ENCODE assay signal across 8 cellular contexts in genomic region chr17:7841309-7841621, GRCh38. TPM values are rescaled to one million over a fixed set of nuclear protein-coding genes. Genes with fewer than 3 reads are reported as not detected.
DNase-seq lines count a peak whose midpoint lies in the region; ATAC-seq and TF ChIP-seq lines count a peak whose summit lies in the region.

No MANE protein-coding gene starts in this region.

- H3K27ac Mint-ChIP-seq in activated CD4-positive, alpha-beta memory T cell treated with anti-CD3 and anti-CD28 coated beads for 36 hours: peak overlapping the region; percentile 85
- H3K27ac Mint-ChIP-seq in stimulated activated naive CD8-positive, alpha-beta T cell treated with anti-CD3 and anti-CD28 coated beads, Interleukin-15, amount 100 ng/mL, for 72 hours: peak overlapping the region; percentile 82 to 92

- H3K27ac ChIP-seq in AG04450 (ENCODE audit: low read depth, low read length): peak overlapping the region; percentile 99

- no peak for TF ChIP-seq CTCF in AG04450 (IDR thresholded peaks at IDR 0.05; ENCODE audit: low read depth, low read length)

- H3K4me3 Mint-ChIP-seq in activated CD4-positive, alpha-beta memory T cell treated with anti-CD3 and anti-CD28 coated beads for 36 hours: peak overlapping the region; percentile 85
- H3K4me3 Mint-ChIP-seq in stimulated activated naive CD8-positive, alpha-beta T cell treated with anti-CD3 and anti-CD28 coated beads, Interleukin-15, amount 100 ng/mL, for 72 hours: peak overlapping the region; percentile 95 to 96

- no peaks in the 10 kb centered on the region for H3K27me3 Mint-ChIP-seq in activated CD4-positive, alpha-beta memory T cell treated with anti-CD3 and anti-CD28 coated beads for 36 hours
- H3K27me3 Mint-ChIP-seq in stimulated activated naive CD8-positive, alpha-beta T cell treated with anti-CD3 and anti-CD28 coated beads, Interleukin-15, amount 100 ng/mL, for 72 hours: no peaks in the 10 kb centered on the region

- no peaks in the 10 kb centered on the region for H3K27me3 ChIP-seq in AG04450 (ENCODE audit: control insufficient read depth, insufficient read depth, low read length)

- H3K36me3 Mint-ChIP-seq in activated CD4-positive, alpha-beta memory T cell treated with anti-CD3 and anti-CD28 coated beads for 36 hours: peaks cover 7% of the 10 kb centered on the region

- no peaks in the 10 kb centered on the region for H3K9me3 Mint-ChIP-seq in activated CD4-positive, alpha-beta memory T cell treated with anti-CD3 and anti-CD28 coated beads for 36 hours
- no peaks in the 10 kb centered on the region for H3K9me3 Mint-ChIP-seq in stimulated activated naive CD8-positive, alpha-beta T cell treated with anti-CD3 and anti-CD28 coated beads, Interleukin-15, amount 100 ng/mL, for 72 hours

- H3K4me3 ChIP-seq in AG04450 (ENCODE audit: low read depth, low read length): peak overlapping the region; percentile 59
- H3K4me3 ChIP-seq in iPS-11a (ENCODE audit: low read depth, low read length): peak overlapping the region; percentile 69

- intact Hi-C loops in activated CD4-positive, alpha-beta memory T cell treated with anti-CD3 and anti-CD28 coated beads for 36 hours (cut with micrococcal nuclease): loop anchor here (5.0 kb wide), 6 partner anchors 269 to 599 kb away; partner anchors contain the start of genes CTC1, EIF5A, GABARAP and HES7

- ATAC-seq in stimulated activated naive CD8-positive, alpha-beta T cell treated with anti-CD3 and anti-CD28 coated beads, Interleukin-15, amount 100 ng/mL, for 72 hours: no peak
- ATAC-seq in HG02981 (IDR thresholded peaks at IDR 0.05; ENCODE audit: unreplicated experiment) (no peak), HG03469 (IDR thresholded peaks at IDR 0.05; ENCODE audit: unreplicated experiment) (no peak), HG03108 (IDR thresholded peaks at IDR 0.05; ENCODE audit: unreplicated experiment) (no peak)

- DNase-seq in AG04450 (ENCODE audit: low read depth, low spot score): no peak
- DNase-seq in HEK293T (ENCODE audit: extremely low spot score): no peak
- no peak for DNase-seq in activated CD4-positive, alpha-beta memory T cell treated with anti-CD3 and anti-CD28 coated beads for 36 hours
- no peak for DNase-seq in stimulated activated naive CD8-positive, alpha-beta T cell treated with anti-CD3 and anti-CD28 coated beads, Interleukin-15, amount 100 ng/mL, for 72 hours

- peaks cover 4% of the 10 kb centered on the region; the same call in 1 of the 2 replicates for H3K9me3 ChIP-seq in AG04450 (ENCODE audit: control insufficient read depth, insufficient read depth, low read length)

- CTCF ChIA-PET in AG04450 (lab: Charles Lee) (interaction anchor here (1.0 kb wide), 1 partner anchor 10 kb away, joined by 3 read pairs; no protein-coding TSS in a partner anchor), HEK293T (lab: Yijun Ruan, JAX) (interaction anchor here (1.4 kb wide), 1 partner anchor 98 kb away, joined by 4 read pairs; no protein-coding TSS in a partner anchor)
- CTCF ChIA-PET in activated CD4-positive, alpha-beta memory T cell treated with anti-CD3 and anti-CD28 coated beads for 36 hours (lab: Charles Lee): interaction anchor here (1.0 to 2.1 kb wide), 3 partner anchors 10 to 155 kb away, joined by 4 to 7 read pairs (median 4); partner anchors contain the start of gene TP53

- POLR2A ChIA-PET in AG04450 (lab: Yijun Ruan, JAX) (no interaction called here), HEK293T (lab: Yijun Ruan, JAX) (interaction anchor here (1.7 to 3.4 kb wide), 2 partner anchors 15 to 153 kb away, joined by 6 to 18 read pairs; partner anchors contain the start of genes NAA38, TP53 and WRAP53)
- POLR2A ChIA-PET in activated CD4-positive, alpha-beta memory T cell treated with anti-CD3 and anti-CD28 coated beads for 36 hours (lab: Charles Lee): interaction anchor here (0.9 to 1.7 kb wide), 4 partner anchors 8 to 405 kb away, joined by 3 to 4 read pairs (median 4); no protein-coding TSS in a partner anchor

- peaks cover 57% of the 10 kb centered on the region for H3K4me1 Mint-ChIP-seq in activated CD4-positive, alpha-beta memory T cell treated with anti-CD3 and anti-CD28 coated beads for 36 hours (ENCODE audit: low read depth)
- H3K4me1 Mint-ChIP-seq in stimulated activated naive CD8-positive, alpha-beta T cell treated with anti-CD3 and anti-CD28 coated beads, Interleukin-15, amount 100 ng/mL, for 72 hours: peaks cover 75% of the 10 kb centered on the region

TF ChIP-seq in HEK293T, 16 proteins besides CTCF, POLR2A, EP300 and RAD21:
- TF ChIP-seq ELF4 (IDR thresholded peaks at IDR 0.05) (no peak), LEF1 (IDR thresholded peaks at IDR 0.05; ENCODE audit: borderline replicate concordance) (no peak), L3MBTL2 (conservative IDR thresholded peaks at IDR 0.05) (peak; percentile 83)

RNA-seq across cellular contexts. Expression of gene KDM6B, which starts 7.2 kb away (rescaled TPM):
- 2.0 and 2.4 TPM in 2 replicates for polyA plus RNA-seq in AG04450 (2011; rRNA removed)
- 15.3 and 16.4 TPM in 2 replicates for polyA minus RNA-seq in AG04450 (2011; rRNA and poly(A)+ RNA removed)
- 10 to 100 TPM; 44.1 to 49.6 TPM for total RNA-seq in activated CD4-positive, alpha-beta memory T cell treated with anti-CD3 and anti-CD28 coated beads for 36 hours

RNA-seq across cellular contexts. Expression of gene TMEM88, which starts 13.6 kb away (rescaled TPM):
- 0.29 and 0.45 TPM in 2 replicates for polyA plus RNA-seq in AG04450 (2011; rRNA removed)
- polyA minus RNA-seq in AG04450 (2011; rRNA and poly(A)+ RNA removed): 0.78 TPM in 1 of 2 replicates, not detected in the other
- 1 to 10 TPM; 2.2 to 2.4 TPM for total RNA-seq in activated CD4-positive, alpha-beta memory T cell treated with anti-CD3 and anti-CD28 coated beads for 36 hours

RNA-seq across cellular contexts. Expression of gene NAA38, which starts 16.1 kb away (rescaled TPM):
- 49.3 and 59.0 TPM in 2 replicates for polyA plus RNA-seq in AG04450 (2011; rRNA removed)
- 10.9 and 15.8 TPM in 2 replicates for polyA minus RNA-seq in AG04450 (2011; rRNA and poly(A)+ RNA removed)
- 10 to 100 TPM; 68.2 to 74.7 TPM for total RNA-seq in activated CD4-positive, alpha-beta memory T cell treated with anti-CD3 and anti-CD28 coated beads for 36 hours

RNA-seq across cellular contexts. Expression of gene CYB5D1, which starts 16.5 kb away (rescaled TPM):
- 6.9 and 8.1 TPM in 2 replicates for polyA plus RNA-seq in AG04450 (2011; rRNA removed)
- 5.3 and 8.7 TPM in 2 replicates for polyA minus RNA-seq in AG04450 (2011; rRNA and poly(A)+ RNA removed)
- total RNA-seq in activated CD4-positive, alpha-beta memory T cell treated with anti-CD3 and anti-CD28 coated beads for 36 hours: 1 to 10 TPM; 6.0 to 6.9 TPM

RNA-seq across cellular contexts. Expression of gene CHD3, which starts 47.3 kb away (rescaled TPM):
- 50.0 and 68.6 TPM in 2 replicates for polyA plus RNA-seq in AG04450 (2011; rRNA removed)
- polyA minus RNA-seq in AG04450 (2011; rRNA and poly(A)+ RNA removed): 155 and 187 TPM in 2 replicates
- 100 to 1,000 TPM; 120 to 133 TPM for total RNA-seq in activated CD4-positive, alpha-beta memory T cell treated with anti-CD3 and anti-CD28 coated beads for 36 hours
